1 cellular context compared by ENCODE assay signal in the genomic region with DNA sequence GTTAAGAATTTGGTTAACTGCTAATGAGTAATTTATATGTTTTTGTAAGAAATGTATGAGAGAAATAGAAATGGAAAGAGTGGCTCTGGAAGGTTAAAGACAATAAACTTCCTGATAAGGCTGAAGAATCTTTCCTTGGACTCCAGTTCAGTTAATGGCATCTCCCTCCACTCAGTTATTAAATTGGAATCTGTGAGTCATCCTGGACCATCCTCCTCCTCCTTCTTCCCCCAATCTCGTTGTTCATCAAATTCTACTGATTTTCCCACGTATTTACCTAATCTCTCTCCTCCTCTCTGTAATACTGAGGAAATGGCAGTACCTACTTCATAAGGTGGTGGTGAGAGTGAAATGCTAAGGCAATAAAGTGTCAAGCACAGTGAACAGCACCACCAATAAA.
TF ChIP-seq lines count a peak whose summit lies in the region.

No MANE protein-coding gene starts in this region.

TF ChIP-seq in GM12891, 5 proteins besides CTCF, POLR2A, EP300 and RAD21:
- TF ChIP-seq PAX5 (IDR thresholded peaks at IDR 0.05; ENCODE audit: insufficient read depth, low read length, severe bottlenecking) (no peak), POLR2AphosphoS5 (IDR thresholded peaks at IDR 0.05; ENCODE audit: low read depth, low read length) (no peak), TAF1 (IDR thresholded peaks at IDR 0.05; ENCODE audit: low read depth, low read length) (no peak), POU2F2 (IDR thresholded peaks at IDR 0.05; ENCODE audit: low read depth, low read length) (no peak), SPI1 (IDR thresholded peaks at IDR 0.05; ENCODE audit: low read depth, low read length) (no peak)
TF ChIP-seq in GM12891: peak in this region for 0.
